ENCODE assay signal across 17 cellular contexts in the genomic region with DNA sequence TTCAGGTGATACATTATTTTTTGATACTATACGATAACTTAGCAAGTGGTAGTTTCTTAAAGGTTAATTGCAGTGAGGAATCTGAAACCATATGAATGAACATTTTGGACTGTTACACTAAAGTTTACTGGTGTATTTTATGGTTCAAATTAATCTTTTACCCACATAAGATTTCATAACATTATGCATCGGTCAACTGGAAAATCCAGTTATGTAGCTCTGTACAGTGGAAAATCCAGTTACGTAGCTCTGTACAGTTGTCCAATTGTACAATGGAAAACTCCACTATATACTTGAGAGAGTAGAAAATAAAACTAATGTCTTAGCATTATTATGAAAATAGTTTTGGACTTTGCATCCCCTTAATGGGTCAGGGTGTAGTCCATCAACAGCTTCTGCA. TPM values are rescaled to one million over a fixed set of nuclear protein-coding genes. Genes with fewer than 3 reads are reported as not detected.
A peak's percentile ranks its signal among the peaks of the same experiment; 100 is the strongest.
DNase-seq lines count a peak whose midpoint lies in the region; ATAC-seq and TF ChIP-seq lines count a peak whose summit lies in the region.
"Had no signal": no experiment of that assay in that cellular context is flagged by ENCODE, and none has a peak within 500 bp of the region (broad histone marks: within the 10 kb centered on the region; RNA-seq: fewer than 3 reads in every experiment).

No MANE protein-coding gene starts in this region.

- H3K4me3 ChIP-seq in PC-9 (peak overlapping the region; percentile 99), parathyroid adenoma (ENCODE audit: low read depth, low read length) (no peak overlapping the region)

- no peaks in the 10 kb centered on the region for H3K9me2 ChIP-seq in PC-9 (ENCODE audit: insufficient read depth)

- DNase-seq in T-helper 1 cell (no peak), PC-9 (peak; percentile 14 to 92), NCI-H1436 (lab: John Stamatoyannopoulos, UW) (no peak)
- no peak for DNase-seq in effector memory CD8-positive, alpha-beta T cell
- DNase-seq: DMS153, islet precursor cell, NCI-H2081 treated with DMSO at 0.1 percent for 48 hours had no signal

- H2AFZ ChIP-seq in PC-9 (no peak overlapping the region), parathyroid adenoma (no peak overlapping the region)

- peak overlapping the region; percentile 39 for H3K27ac Mint-ChIP-seq in T-helper 1 cell treated with Interleukin-12 subunit alpha and Interleukin-12 subunit beta and Interleukin-4 antibody, amounts not matched to agents 30 μg/mL and 1 μg/mL, for 36 hours
- peak overlapping the region; percentile 53 to 90 for H3K27ac Mint-ChIP-seq in effector memory CD8-positive, alpha-beta T cell
- H3K27ac Mint-ChIP-seq: dendritic cell treated with granulocyte-macrophage colony-stimulating factor and Interleukin-4, amounts not matched to agents 40 ng/mL and 50 ng/mL, for 4 days had no signal

- H3K4me2 ChIP-seq in PC-9 (peak overlapping the region; percentile 93), parathyroid adenoma (ENCODE audit: low read length) (peak overlapping the region; percentile 6)

- H3K9me3 ChIP-seq in PC-9 (ENCODE audit: insufficient read depth, low read depth), result no peaks in the 10 kb centered on the region
- no peaks in the 10 kb centered on the region for H3K9me3 ChIP-seq in parathyroid adenoma (ENCODE audit: control insufficient read depth, low read length)
- H3K9me3 ChIP-seq: A549, HAP-1 had no signal

- CTCF ChIA-PET in PC-9 (lab: Charles Lee), result interaction anchor here (1.0 kb wide), 1 partner anchor 68 kb away, joined by 3 read pairs; no protein-coding TSS in a partner anchor

- H3F3A ChIP-seq in PC-9 (ENCODE audit: insufficient read depth, low read depth), result peaks cover 71% of the 10 kb centered on the region

- peaks cover 16% of the 10 kb centered on the region for H4K20me1 ChIP-seq in PC-9 (ENCODE audit: insufficient read depth)

- H3K79me2 ChIP-seq in PC-9 (ENCODE audit: low read depth) (peaks cover 54% of the 10 kb centered on the region), parathyroid adenoma (peaks cover 5% of the 10 kb centered on the region)

- H3K4me1 ChIP-seq in PC-9 (replicated peaks; ENCODE audit: insufficient read depth) (peaks cover 68% of the 10 kb centered on the region), parathyroid adenoma (no peaks in the 10 kb centered on the region)

- TF ChIP-seq CTCF in PC-9 (conservative IDR thresholded peaks at IDR 0.05) (no peak), parathyroid adenoma (IDR thresholded peaks at IDR 0.05) (no peak)

- H3K27me3 ChIP-seq in PC-9 (ENCODE audit: insufficient read depth, low read depth) (no peaks in the 10 kb centered on the region), parathyroid adenoma (ENCODE audit: control insufficient read depth, insufficient read depth, low read length) (no peaks in the 10 kb centered on the region)
- H3K27me3 ChIP-seq: foreskin keratinocyte had no signal

- H3K27ac ChIP-seq in PC-9 (peak overlapping the region; percentile 99), parathyroid adenoma (no peak overlapping the region)
- H3K27ac ChIP-seq: foreskin keratinocyte had no signal

- peaks cover 19% of the 10 kb centered on the region for H3K4me1 Mint-ChIP-seq in T-helper 1 cell treated with Interleukin-12 subunit alpha and Interleukin-12 subunit beta and Interleukin-4 antibody, amounts not matched to agents 30 μg/mL and 1 μg/mL, for 36 hours (ENCODE audit: low read depth)
- peaks cover 28 to 33% of the 10 kb centered on the region in 2 donors for H3K4me1 Mint-ChIP-seq in effector memory CD8-positive, alpha-beta T cell (ENCODE audit: low read depth in 2 of 2)

- no TSS peak for BruUV-seq in PC-9 (replicated peaks; lab: Mats Ljungman, UMichigan)

- peaks cover 14% of the 10 kb centered on the region for H3K36me3 Mint-ChIP-seq in T-helper 1 cell treated with Interleukin-12 subunit alpha and Interleukin-12 subunit beta and Interleukin-4 antibody, amounts not matched to agents 30 μg/mL and 1 μg/mL, for 36 hours (ENCODE audit: low read depth)
- peaks cover 24% of the 10 kb centered on the region for H3K36me3 Mint-ChIP-seq in effector memory CD8-positive, alpha-beta T cell (ENCODE audit: insufficient read depth)

- H3K27me3 Mint-ChIP-seq in T-helper 1 cell treated with Interleukin-12 subunit alpha and Interleukin-12 subunit beta and Interleukin-4 antibody, amounts not matched to agents 30 μg/mL and 1 μg/mL, for 36 hours (ENCODE audit: low read depth), result peaks cover 8% of the 10 kb centered on the region
- no peaks in the 10 kb centered on the region for H3K27me3 Mint-ChIP-seq in effector memory CD8-positive, alpha-beta T cell
- H3K27me3 Mint-ChIP-seq: dendritic cell treated with granulocyte-macrophage colony-stimulating factor and Interleukin-4, amounts not matched to agents 40 ng/mL and 50 ng/mL, for 4 days had no signal

- no peak overlapping the region for H3K9ac ChIP-seq in parathyroid adenoma

- peak overlapping the region; percentile 62 for H3K4me3 Mint-ChIP-seq in T-helper 1 cell treated with Interleukin-12 subunit alpha and Interleukin-12 subunit beta and Interleukin-4 antibody, amounts not matched to agents 30 μg/mL and 1 μg/mL, for 36 hours
- H3K4me3 Mint-ChIP-seq in effector memory CD8-positive, alpha-beta T cell, result no peak overlapping the region
- H3K4me3 Mint-ChIP-seq: dendritic cell treated with granulocyte-macrophage colony-stimulating factor and Interleukin-4, amounts not matched to agents 40 ng/mL and 50 ng/mL, for 4 days had no signal

- no peak for ATAC-seq in effector memory CD8-positive, alpha-beta T cell (replicated peaks)
- no peak for ATAC-seq in GM21825 (IDR thresholded peaks at IDR 0.05; ENCODE audit: unreplicated experiment)
- no peak for ATAC-seq in HG02884 (IDR thresholded peaks at IDR 0.05; ENCODE audit: unreplicated experiment)
- ATAC-seq: A549, foreskin keratinocyte, GM12878, Panc1 had no signal

- POLR2A ChIA-PET in PC-9 (lab: Charles Lee; ENCODE audit: unreplicated experiment), result interaction anchor here (0.5 kb wide), 1 partner anchor 298 kb away, joined by 4 read pairs; no protein-coding TSS in a partner anchor

- H3K9me3 Mint-ChIP-seq in T-helper 1 cell treated with Interleukin-12 subunit alpha and Interleukin-12 subunit beta and Interleukin-4 antibody, amounts not matched to agents 30 μg/mL and 1 μg/mL, for 36 hours, result no peaks in the 10 kb centered on the region
- no peaks in the 10 kb centered on the region for H3K9me3 Mint-ChIP-seq in effector memory CD8-positive, alpha-beta T cell
- H3K9me3 Mint-ChIP-seq: dendritic cell treated with granulocyte-macrophage colony-stimulating factor and Interleukin-4, amounts not matched to agents 40 ng/mL and 50 ng/mL, for 4 days had no signal

- H3K36me3 ChIP-seq in PC-9 (ENCODE audit: low read depth) (peaks cover 6% of the 10 kb centered on the region), parathyroid adenoma (ENCODE audit: control insufficient read depth, insufficient read depth, low read length) (no peaks in the 10 kb centered on the region)

- intact Hi-C loops in PC-9 (cut with micrococcal nuclease; ENCODE audit: unreplicated experiment), result loop anchor here (2.0 kb wide), 2 partner anchors 112 to 152 kb away; no protein-coding TSS in a partner anchor

RNA-seq across cellular contexts. Expression of a gene that starts 2.0 kb away (rescaled TPM):
- total RNA-seq in PC-9 (2021), result 80.3 and 82.2 TPM in 2 replicates

RNA-seq across cellular contexts. Expression of a gene that starts 59.5 kb away (rescaled TPM):
- total RNA-seq in PC-9 (2021), result not detected in 2 replicates
- total RNA-seq: foreskin keratinocyte had no signal

Comparison
In these comparisons a context has a peak if more than half of its experiments do, and no peak if none do; other contexts are left out.
1. DNase-seq: peak in PC-9 (2 of 2); none in T-helper 1 cell (0 of 5), effector memory CD8-positive, alpha-beta T cell (0 of 3) and NCI-H1436 (single experiment).